In genomic region chr7:101733713-101734475, GRCh38 we compare ENCODE assay signal across 8 cellular contexts.
DNase-seq lines count a peak whose midpoint lies in the region; ATAC-seq and TF ChIP-seq lines count a peak whose summit lies in the region.

No MANE protein-coding gene starts in this region.

- H3K36me3 Mint-ChIP-seq in stimulated activated effector memory CD8-positive, alpha-beta T cell treated with anti-CD3 and anti-CD28 coated beads, Interleukin-12 subunit alpha, Interleukin-12 subunit beta, amount 100 ng/mL, for 72 hours, result peaks cover 1% of the 10 kb centered on the region

- no peak overlapping the region for H3K14ac ChIP-seq in trophoblast cell (ENCODE audit: low read length)

- peaks cover 2% of the 10 kb centered on the region in 2 experiments for H3K4me1 ChIP-seq in trophoblast cell (ENCODE audit: control insufficient read depth in 1 of 2, insufficient read depth in 2 of 2, low read length in 2 of 2)

- no peaks in the 10 kb centered on the region for H3K79me1 ChIP-seq in trophoblast cell (ENCODE audit: low read length)

- H4K91ac ChIP-seq in trophoblast cell (ENCODE audit: low read depth, low read length), result no peak overlapping the region

- H3K36me3 ChIP-seq in trophoblast cell (ENCODE audit: control insufficient read depth in 1 of 2, insufficient read depth in 2 of 2, low read length in 2 of 2), result no peaks in the 10 kb centered on the region

- no peaks in the 10 kb centered on the region for H3K4me1 Mint-ChIP-seq in stimulated activated effector memory CD8-positive, alpha-beta T cell treated with anti-CD3 and anti-CD28 coated beads, Interleukin-12 subunit alpha, Interleukin-12 subunit beta, amount 100 ng/mL, for 72 hours

- H3K18ac ChIP-seq in trophoblast cell (ENCODE audit: low read length), result no peak overlapping the region

- H3K4me3 ChIP-seq in fibroblast of villous mesenchyme (ENCODE audit: low read depth, low read length) (peak overlapping the region; percentile 38), trophoblast cell (ENCODE audit: low read depth, low read length) (no peak overlapping the region)

- DNase-seq in Right ventricle myocardium inferior (ENCODE audit: missing footprints) (no peak), cardiac septum (ENCODE audit: low spot score) (no peak), RWPE1 (ENCODE audit: low spot score) (no peak), fibroblast of villous mesenchyme (ENCODE audit: low read depth) (peak; percentile 89), trophoblast cell (peak; percentile 62 to 64), SW 1271 (lab: John Stamatoyannopoulos, UW) (no peak)
- DNase-seq in stimulated activated effector memory CD8-positive, alpha-beta T cell treated with anti-CD3 and anti-CD28 coated beads, Interleukin-12 subunit alpha, Interleukin-12 subunit beta, amount 100 ng/mL, for 72 hours (ENCODE audit: low spot score in 2 of 2), result no peak

- WGBS in trophoblast cell (ENCODE audit: extremely low coverage, insufficient coverage, insufficient read length), result no CpG with 5 or more reads among the region's 24 CpGs

- H3K9ac ChIP-seq in trophoblast cell (ENCODE audit: low read length), result no peak overlapping the region

- no peak overlapping the region for H2AFZ ChIP-seq in trophoblast cell (ENCODE audit: insufficient read depth, low read length, poor library complexity)

- H4K8ac ChIP-seq in trophoblast cell (ENCODE audit: low read depth, low read length), result no peak overlapping the region

- TF ChIP-seq CTCF in RWPE1 (conservative IDR thresholded peaks at IDR 0.05; ENCODE audit: low read depth) (no peak), fibroblast of villous mesenchyme (IDR thresholded peaks at IDR 0.05; ENCODE audit: insufficient read depth, low read depth, low read length) (no peak)

- no peaks in the 10 kb centered on the region for H3K79me2 ChIP-seq in trophoblast cell (ENCODE audit: control insufficient read depth, insufficient read depth, low read length, poor library complexity)

- H3K27ac ChIP-seq in RWPE1, result peak overlapping the region; percentile 77
- H3K27ac ChIP-seq in trophoblast cell (ENCODE audit: low read depth, low read length), result no peak overlapping the region

- H3K27ac Mint-ChIP-seq in stimulated activated effector memory CD8-positive, alpha-beta T cell treated with anti-CD3 and anti-CD28 coated beads, Interleukin-12 subunit alpha, Interleukin-12 subunit beta, amount 100 ng/mL, for 72 hours, result no peak overlapping the region

- H3K4me3 Mint-ChIP-seq in stimulated activated effector memory CD8-positive, alpha-beta T cell treated with anti-CD3 and anti-CD28 coated beads, Interleukin-12 subunit alpha, Interleukin-12 subunit beta, amount 100 ng/mL, for 72 hours, result no peak overlapping the region

- H3K9me3 ChIP-seq in trophoblast cell (ENCODE audit: insufficient read depth, low read depth, low read length), result peaks cover 3% of the 10 kb centered on the region

- no peak overlapping the region for H2BK5ac ChIP-seq in trophoblast cell (ENCODE audit: low read depth, low read length, poor library complexity)

- H2BK12ac ChIP-seq in trophoblast cell (ENCODE audit: low read length), result no peak overlapping the region

- CTCF ChIA-PET in RWPE1 (lab: Yijun Ruan, JAX), result interaction anchor here (0.6 to 3.7 kb wide), 2 partner anchors 9 to 81 kb away, joined by 4 to 13 read pairs; no protein-coding TSS in a partner anchor

- intact Hi-C loops in Right ventricle myocardium inferior (cut with DNase I), result no loop called here
- intact Hi-C loops in cardiac septum (cut with DNase I), result no loop called here

- H3K4ac ChIP-seq in trophoblast cell (ENCODE audit: low read depth, low read length), result no peak overlapping the region

- no peak overlapping the region for H2AK5ac ChIP-seq in trophoblast cell (ENCODE audit: low read length)

- POLR2A ChIA-PET in RWPE1 (lab: Yijun Ruan, JAX; ENCODE audit: low non-redundant PET), result no interaction called here

- H2BK120ac ChIP-seq in trophoblast cell (ENCODE audit: insufficient read depth, low read length, poor library complexity), result no peak overlapping the region

- ATAC-seq in Right ventricle myocardium inferior (peak; percentile 85), HG03354 (IDR thresholded peaks at IDR 0.05; ENCODE audit: poor library complexity, severe bottlenecking, unreplicated experiment) (no peak)
- no peak for ATAC-seq in stimulated activated effector memory CD8-positive, alpha-beta T cell treated with anti-CD3 and anti-CD28 coated beads, Interleukin-12 subunit alpha, Interleukin-12 subunit beta, amount 100 ng/mL, for 72 hours

- no peak overlapping the region for H3K23ac ChIP-seq in trophoblast cell (ENCODE audit: low read length)

- H3K9me3 Mint-ChIP-seq in stimulated activated effector memory CD8-positive, alpha-beta T cell treated with anti-CD3 and anti-CD28 coated beads, Interleukin-12 subunit alpha, Interleukin-12 subunit beta, amount 100 ng/mL, for 72 hours, result no peaks in the 10 kb centered on the region

- no peaks in the 10 kb centered on the region for H3K27me3 ChIP-seq in trophoblast cell (ENCODE audit: insufficient read depth, low read length)

- H4K12ac ChIP-seq in trophoblast cell (ENCODE audit: low read depth, low read length), result no peak overlapping the region

- no peak overlapping the region for H3K4me2 ChIP-seq in trophoblast cell (ENCODE audit: low read length)

Comparison
In these comparisons a context has a peak if more than half of its experiments do, and no peak if none do; other contexts are left out.
1. DNase-seq: peak in fibroblast of villous mesenchyme (single experiment) and trophoblast cell (2 of 2); none in Right ventricle myocardium inferior (single experiment), cardiac septum (single experiment), RWPE1 (single experiment), SW 1271 (0 of 2) and stimulated activated effector memory CD8-positive, alpha-beta T cell treated with anti-CD3 and anti-CD28 coated beads, Interleukin-12 subunit alpha, Interleukin-12 subunit beta, amount 100 ng/mL, for 72 hours (0 of 2).